24 cellular contexts compared by ENCODE assay signal in genomic region chr6:155887431-155887830, GRCh38.
"Had no signal": no experiment of that assay in that cellular context is flagged by ENCODE, and none has a peak within 500 bp of the region (broad histone marks: within the 10 kb centered on the region; RNA-seq: fewer than 3 reads in every experiment).

No MANE protein-coding gene starts in this region.

- H3K4me3 Mint-ChIP-seq: activated CD8-positive, alpha-beta T cell treated with anti-CD3 and anti-CD28 coated beads for 36 hours; activated naive CD8-positive, alpha-beta T cell treated with anti-CD3 and anti-CD28 coated beads, Interleukin-2, amount 10 ng/mL, durations not matched to agents 7 days and 5 days; activated T-helper 17 cell treated with anti-CD3 and anti-CD28 coated beads, Interleukin-2, amount 50 U/mL, for 72 hours; natural killer cell; stimulated activated naive CD8-positive, alpha-beta T cell treated with anti-CD3 and anti-CD28 coated beads, Interleukin-15, Interleukin-2, amounts not matched to agents 100 ng/mL and 50 ng/mL, for 24 hours had no signal

- H3K9me3 ChIP-seq: body of pancreas, esophagus squamous epithelium, lower lobe of right lung, neutrophil, pancreas, right lobe of liver, tibial nerve had no signal

- H3K36me3 Mint-ChIP-seq: activated naive CD8-positive, alpha-beta T cell treated with anti-CD3 and anti-CD28 coated beads, Interleukin-2, amount 10 ng/mL, durations not matched to agents 7 days and 5 days; natural killer cell had no signal

- H3K9me3 Mint-ChIP-seq: activated CD8-positive, alpha-beta T cell treated with anti-CD3 and anti-CD28 coated beads for 36 hours; activated T-helper 17 cell treated with anti-CD3 and anti-CD28 coated beads, Interleukin-2, amount 50 U/mL, for 72 hours had no signal

- H3K27me3 Mint-ChIP-seq: activated CD8-positive, alpha-beta T cell treated with anti-CD3 and anti-CD28 coated beads for 36 hours; activated naive CD8-positive, alpha-beta T cell treated with anti-CD3 and anti-CD28 coated beads, Interleukin-2, amount 10 ng/mL, durations not matched to agents 7 days and 5 days; activated T-helper 17 cell treated with anti-CD3 and anti-CD28 coated beads, Interleukin-2, amount 50 U/mL, for 72 hours; stimulated activated naive CD8-positive, alpha-beta T cell treated with anti-CD3 and anti-CD28 coated beads, Interleukin-15, Interleukin-2, amounts not matched to agents 100 ng/mL and 50 ng/mL, for 24 hours had no signal

- H3K27ac ChIP-seq: body of pancreas, esophagus squamous epithelium, lower lobe of right lung, neutrophil, pancreas, right lobe of liver had no signal

- H3K27me3 ChIP-seq: body of pancreas, esophagus squamous epithelium, neutrophil, pancreas, right lobe of liver, tibial nerve had no signal

- H3K27ac Mint-ChIP-seq: activated CD8-positive, alpha-beta T cell treated with anti-CD3 and anti-CD28 coated beads for 36 hours; activated naive CD8-positive, alpha-beta T cell treated with anti-CD3 and anti-CD28 coated beads, Interleukin-2, amount 10 ng/mL, durations not matched to agents 7 days and 5 days; activated T-helper 17 cell treated with anti-CD3 and anti-CD28 coated beads, Interleukin-2, amount 50 U/mL, for 72 hours; natural killer cell; stimulated activated naive CD8-positive, alpha-beta T cell treated with anti-CD3 and anti-CD28 coated beads, Interleukin-15, Interleukin-2, amounts not matched to agents 100 ng/mL and 50 ng/mL, for 24 hours had no signal

- ATAC-seq: activated CD8-positive, alpha-beta T cell treated with anti-CD3 and anti-CD28 coated beads for 36 hours; activated T-helper 17 cell treated with anti-CD3 and anti-CD28 coated beads, Interleukin-2, amount 50 U/mL, for 72 hours; body of pancreas; left colon; lower lobe of right lung; natural killer cell had no signal

- H3K36me3 ChIP-seq: esophagus squamous epithelium, lower lobe of right lung, neutrophil, pancreas, right lobe of liver, tibial nerve had no signal

- H3K4me1 ChIP-seq: pancreas, right lobe of liver had no signal

- H3K4me1 Mint-ChIP-seq: activated T-helper 17 cell treated with anti-CD3 and anti-CD28 coated beads, Interleukin-2, amount 50 U/mL, for 72 hours had no signal

- DNase-seq: activated CD4-positive, alpha-beta T cell treated with anti-CD3 and anti-CD28 coated beads for 48 hours; activated CD4-positive, CD25-positive, alpha-beta regulatory T cell; activated CD8-positive, alpha-beta T cell treated with anti-CD3 and anti-CD28 coated beads for 36 hours; activated naive CD4-positive, alpha-beta T cell; activated naive CD8-positive, alpha-beta T cell treated with anti-CD3 and anti-CD28 coated beads, Interleukin-2, amount 10 ng/mL, durations not matched to agents 7 days and 5 days; activated T-cell treated with anti-CD3 and anti-CD28 coated beads, Interleukin-2, amount 50 U/mL, for 1 hour; amygdala; body of pancreas; dermis blood vessel endothelial cell; effector memory CD4-positive, alpha-beta T cell; esophagus squamous epithelium; islet precursor cell; left colon; lower lobe of right lung; natural killer cell; pancreas; right lobe of liver; small intestine; stimulated activated CD4-positive, alpha-beta T cell treated with anti-CD3 and anti-CD28 coated beads, Interleukin-15, amount 100 ng/mL, for 24 hours; stimulated activated CD4-positive, alpha-beta T cell treated with anti-CD3 and anti-CD28 coated beads, Interleukin-2, amount 100 ng/mL, for 48 hours had no signal

- H3K4me3 ChIP-seq: body of pancreas, esophagus squamous epithelium, lower lobe of right lung, pancreas, right lobe of liver, tibial nerve had no signal
